1 cellular context compared by ENCODE assay signal in genomic region chr4:174494146-174494545, GRCh38.
TF ChIP-seq lines count a peak whose summit lies in the region.

No MANE protein-coding gene starts in this region.

TF ChIP-seq in GM23338, 12 proteins besides CTCF, POLR2A, EP300 and RAD21 (continued from another document):
- TF ChIP-seq ZNF462 (CRISPR knock-in tag; IDR thresholded peaks at IDR 0.05) (no peak), JUNB (IDR thresholded peaks at IDR 0.05; ENCODE audit: unreplicated experiment) (no peak), ZNF114 (CRISPR knock-in tag; IDR thresholded peaks at IDR 0.05) (no peak), STAT1 (IDR thresholded peaks at IDR 0.05; ENCODE audit: unreplicated experiment) (no peak), EZH2phosphoT487 (IDR thresholded peaks at IDR 0.05; ENCODE audit: unreplicated experiment) (no peak), ETS1 (IDR thresholded peaks at IDR 0.05) (no peak), CREB1 (CRISPR knock-in tag; IDR thresholded peaks at IDR 0.05; ENCODE audit: low read depth) (no peak), NANOG (IDR thresholded peaks at IDR 0.05; ENCODE audit: borderline replicate concordance) (no peak), POLR2AphosphoS5 (IDR thresholded peaks at IDR 0.05; ENCODE audit: low read depth) (no peak), EZH2 (IDR thresholded peaks at IDR 0.05; ENCODE audit: low read depth, unreplicated experiment) (no peak)
TF ChIP-seq in GM23338: peak in this region for 0.
